In genomic region chrX:22686138-22686541, GRCh38 we compare ENCODE assay signal across 8 cellular contexts.
DNase-seq lines count a peak whose midpoint lies in the region; ATAC-seq and TF ChIP-seq lines count a peak whose summit lies in the region.

No MANE protein-coding gene starts in this region.

- no peak for ATAC-seq in stimulated activated naive CD8-positive, alpha-beta T cell treated with anti-CD3 and anti-CD28 coated beads, Interleukin-15, amount 100 ng/mL, for 72 hours

- DNase-seq in DMS53 treated with DMSO at 0.1 percent for 48 hours (lab: John Stamatoyannopoulos, UW; ENCODE audit: unreplicated experiment) (peak; percentile 38), NCI-H1694 treated with DMSO at 0.1 percent for 48 hours (lab: John Stamatoyannopoulos, UW) (peak; percentile 29), astrocyte of the spinal cord (ENCODE audit: low read depth, low spot score) (peak; percentile 89), lung microvascular endothelial cell (ENCODE audit: low read depth in 2 of 2) (peak; percentile 97 to 98), GM13976 (ENCODE audit: low spot score) (no peak), AG08395 (ENCODE audit: low spot score) (no peak)
- DNase-seq in effector CD4-positive, alpha-beta T cell = no peak
- DNase-seq in stimulated activated naive CD8-positive, alpha-beta T cell treated with anti-CD3 and anti-CD28 coated beads, Interleukin-15, amount 100 ng/mL, for 72 hours = no peak

- no peak overlapping the region for H3K4me3 ChIP-seq in astrocyte of the spinal cord (ENCODE audit: low read depth, low read length)

- no peaks in the 10 kb centered on the region for H3K4me1 Mint-ChIP-seq in stimulated activated naive CD8-positive, alpha-beta T cell treated with anti-CD3 and anti-CD28 coated beads, Interleukin-15, amount 100 ng/mL, for 72 hours

- no peak overlapping the region for H3K27ac Mint-ChIP-seq in stimulated activated naive CD8-positive, alpha-beta T cell treated with anti-CD3 and anti-CD28 coated beads, Interleukin-15, amount 100 ng/mL, for 72 hours

- TF ChIP-seq CTCF in astrocyte of the spinal cord (IDR thresholded peaks at IDR 0.05; ENCODE audit: low read depth, low read length) (no peak), GM13976 (IDR thresholded peaks at IDR 0.05; ENCODE audit: borderline replicate concordance, control extremely low read depth, extremely low read depth, insufficient read depth, missing control alignments) (no peak)

- no peaks in the 10 kb centered on the region for H3K9me3 Mint-ChIP-seq in stimulated activated naive CD8-positive, alpha-beta T cell treated with anti-CD3 and anti-CD28 coated beads, Interleukin-15, amount 100 ng/mL, for 72 hours

- no peak overlapping the region for H3K4me3 Mint-ChIP-seq in stimulated activated naive CD8-positive, alpha-beta T cell treated with anti-CD3 and anti-CD28 coated beads, Interleukin-15, amount 100 ng/mL, for 72 hours

- no peaks in the 10 kb centered on the region for H3K27me3 Mint-ChIP-seq in stimulated activated naive CD8-positive, alpha-beta T cell treated with anti-CD3 and anti-CD28 coated beads, Interleukin-15, amount 100 ng/mL, for 72 hours

- in situ Hi-C loops in astrocyte of the spinal cord (cut with HindIII; ENCODE audit: low sequenced_read_pairs) = no loop called here
- in situ Hi-C loops in GM13976 (cut with MboI; ENCODE audit: low sequenced_read_pairs, unreplicated experiment) = no loop called here

Comparison
In these comparisons a context has a peak if more than half of its experiments do, and no peak if none do; other contexts are left out.
1. DNase-seq: peak in DMS53 treated with DMSO at 0.1 percent for 48 hours (single experiment), NCI-H1694 treated with DMSO at 0.1 percent for 48 hours (single experiment), astrocyte of the spinal cord (single experiment) and lung microvascular endothelial cell (2 of 2); none in effector CD4-positive, alpha-beta T cell (single experiment), GM13976 (single experiment), AG08395 (single experiment) and stimulated activated naive CD8-positive, alpha-beta T cell treated with anti-CD3 and anti-CD28 coated beads, Interleukin-15, amount 100 ng/mL, for 72 hours (0 of 2).